In genomic region chr15:54859982-54860381, GRCh38 we compare ENCODE assay signal across 11 cellular contexts.
"Had no signal": no experiment of that assay in that cellular context is flagged by ENCODE, and none has a peak within 500 bp of the region (broad histone marks: within the 10 kb centered on the region; RNA-seq: fewer than 3 reads in every experiment).

No MANE protein-coding gene starts in this region.

- H3K27ac ChIP-seq: GM23248 had no signal

- H3K4me1 ChIP-seq: HAP-1 had no signal

- H3K9me3 ChIP-seq: HAP-1 had no signal

- ATAC-seq: GM23338, HCT116 had no signal

- H3K9ac ChIP-seq: GM23248 had no signal

- H2AFZ ChIP-seq: GM23248, GM23338 had no signal

- H3K4me3 ChIP-seq: GM23248, GM23338, HAP-1 had no signal

- DNase-seq: GM23248, GOT3, H7, H9, HCEC 1CT, HFFc6 had no signal

- H3K4me2 ChIP-seq: GM23338 had no signal

- H3K36me3 ChIP-seq: HAP-1 had no signal

- FAIRE-seq: H1, H54 had no signal
